ENCODE assay signal across 1 cellular context in genomic region chr1:63835075-63835633, GRCh38.
TF ChIP-seq lines count a peak whose summit lies in the region.

No MANE protein-coding gene starts in this region.

TF ChIP-seq in HEK293, 187 proteins besides CTCF, POLR2A, EP300 and RAD21 (continued from another document):
- TF ChIP-seq ZNF518A (tag by site-specific recombination; conservative IDR thresholded peaks at IDR 0.05; ENCODE audit: low read depth): no peak
- no peak for TF ChIP-seq ZNF398 (tag by site-specific recombination; IDR thresholded peaks at IDR 0.05)
- no peak for TF ChIP-seq ZNF114 (tag by site-specific recombination; IDR thresholded peaks at IDR 0.05)
- no peak for TF ChIP-seq YY1 (tag by site-specific recombination; IDR thresholded peaks at IDR 0.05)
- TF ChIP-seq ZNF280D (tag by site-specific recombination; IDR thresholded peaks at IDR 0.05): no peak
TF ChIP-seq in HEK293: peak in this region for 19.
